ENCODE assay signal across 8 cellular contexts in genomic region chr18:80148316-80149199, GRCh38. TPM values are rescaled to one million over a fixed set of nuclear protein-coding genes. Genes with fewer than 3 reads are reported as not detected.
DNase-seq lines count a peak whose midpoint lies in the region; ATAC-seq and TF ChIP-seq lines count a peak whose summit lies in the region.

No MANE protein-coding gene starts in this region.

- ATAC-seq in HG02623 (IDR thresholded peaks at IDR 0.05; ENCODE audit: unreplicated experiment): peak; percentile 3

- H3K4me1 ChIP-seq in BLaER1 treated with 17β-estradiol and CSF1 and Interleukin-3, amounts not matched to agents 10 nM and 100 nM: peaks cover 12 to 26% (median 18%) of the 10 kb centered on the region in 10 experiments; a peak in 18 of 20 replicates
- H3K4me1 ChIP-seq in iPS-20b (ENCODE audit: insufficient read depth, low read length): no peaks in the 10 kb centered on the region
- H3K4me1 ChIP-seq in suprapubic skin: peaks cover 14% of the 10 kb centered on the region

- peak overlapping the region in 1 of 11 experiments; percentile 46; a peak in 1 of 22 replicates for H3K27ac ChIP-seq in BLaER1 treated with 17β-estradiol and CSF1 and Interleukin-3, amounts not matched to agents 10 nM and 100 nM
- H3K27ac ChIP-seq in iPS-20b (ENCODE audit: low read length): no peak overlapping the region
- H3K27ac ChIP-seq in suprapubic skin: no peak overlapping the region

- peak overlapping the region; percentile 54 to 69 (median 60); a peak in 19 of 20 replicates for H3K4me3 ChIP-seq in BLaER1 treated with 17β-estradiol and CSF1 and Interleukin-3, amounts not matched to agents 10 nM and 100 nM
- H3K4me3 ChIP-seq in iPS-20b (ENCODE audit: low read length) (peak overlapping the region; percentile 54; the same call in 1 of the 2 replicates), suprapubic skin (peak overlapping the region; percentile 65)

- no peak for TF ChIP-seq CTCF in suprapubic skin (IDR thresholded peaks at IDR 0.05)

- no peaks in the 10 kb centered on the region for H3K36me3 ChIP-seq in BLaER1 treated with 17β-estradiol and CSF1 and Interleukin-3, amounts not matched to agents 10 nM and 100 nM
- H3K36me3 ChIP-seq in iPS-20b (ENCODE audit: insufficient read depth, low read depth, low read length): peaks cover 35% of the 10 kb centered on the region
- H3K36me3 ChIP-seq in suprapubic skin: no peaks in the 10 kb centered on the region

- peak overlapping the region; percentile 67 to 95 (median 87) for H3K4me2 ChIP-seq in BLaER1 treated with 17β-estradiol and CSF1 and Interleukin-3, amounts not matched to agents 10 nM and 100 nM

- H3K27ac Mint-ChIP-seq in activated T-helper 2 cell treated with anti-CD3 and anti-CD28 coated beads, Interferon-gamma antibody, Interleukin-2, Interleukin-4, amounts not matched to agents 10 μg/mL and 5 μg/mL and 100 μg/mL, durations not matched to agents 14 hours and 24 hours and 36 hours: no peak overlapping the region

- peaks cover 15% of the 10 kb centered on the region for H3K36me3 Mint-ChIP-seq in activated T-helper 2 cell treated with anti-CD3 and anti-CD28 coated beads, Interferon-gamma antibody, Interleukin-2, Interleukin-4, amounts not matched to agents 10 μg/mL and 5 μg/mL and 100 μg/mL, durations not matched to agents 14 hours and 24 hours and 36 hours (ENCODE audit: low read depth)

- intact Hi-C loops in activated T-helper 2 cell treated with anti-CD3 and anti-CD28 coated beads, Interferon-gamma antibody, Interleukin-2, Interleukin-4, amounts not matched to agents 10 μg/mL and 5 μg/mL and 100 μg/mL, durations not matched to agents 14 hours and 24 hours and 36 hours (cut with micrococcal nuclease): no loop called here

- peak overlapping the region in 3 of 11 experiments; percentile 13 to 56 (median 16); a peak in 3 of 22 replicates for H3K9ac ChIP-seq in BLaER1 treated with 17β-estradiol and CSF1 and Interleukin-3, amounts not matched to agents 10 nM and 100 nM
- no peak overlapping the region for H3K9ac ChIP-seq in iPS-20b (ENCODE audit: low read depth, low read length)

- no peak for DNase-seq in activated T-helper 2 cell treated with anti-CD3 and anti-CD28 coated beads, Interferon-gamma antibody, Interleukin-2, Interleukin-4, amounts not matched to agents 10 μg/mL and 5 μg/mL and 100 μg/mL, durations not matched to agents 14 hours and 24 hours and 36 hours (ENCODE audit: low spot score)
- no peak for DNase-seq in suprapubic skin (ENCODE audit: low spot score in 2 of 2)
- no peak for DNase-seq in COR-L47 (lab: John Stamatoyannopoulos, UW)
- no peak for DNase-seq in activated CD4-positive, alpha-beta T cell treated with anti-CD3 and anti-CD28 coated beads for 4 hours
- DNase-seq in NCI-H187 (lab: John Stamatoyannopoulos, UW): no peak

- no peaks in the 10 kb centered on the region for H3K9me3 Mint-ChIP-seq in activated T-helper 2 cell treated with anti-CD3 and anti-CD28 coated beads, Interferon-gamma antibody, Interleukin-2, Interleukin-4, amounts not matched to agents 10 μg/mL and 5 μg/mL and 100 μg/mL, durations not matched to agents 14 hours and 24 hours and 36 hours

- TF ChIP-seq POLR2A in suprapubic skin (IDR thresholded peaks at IDR 0.05): no peak

- 64% methylated on average over 34 of the region's 34 CpGs for WGBS in suprapubic skin

- peaks cover 29 to 53% (median 50%) of the 10 kb centered on the region in 11 experiments for H3K27me3 ChIP-seq in BLaER1 treated with 17β-estradiol and CSF1 and Interleukin-3, amounts not matched to agents 10 nM and 100 nM
- no peaks in the 10 kb centered on the region for H3K27me3 ChIP-seq in iPS-20b (ENCODE audit: insufficient read depth, low read length)
- no peaks in the 10 kb centered on the region for H3K27me3 ChIP-seq in suprapubic skin

- TF ChIP-seq EP300 in suprapubic skin (IDR thresholded peaks at IDR 0.05): no peak

- peaks cover 9% of the 10 kb centered on the region for H3K4me1 Mint-ChIP-seq in activated T-helper 2 cell treated with anti-CD3 and anti-CD28 coated beads, Interferon-gamma antibody, Interleukin-2, Interleukin-4, amounts not matched to agents 10 μg/mL and 5 μg/mL and 100 μg/mL, durations not matched to agents 14 hours and 24 hours and 36 hours (ENCODE audit: low read depth)

- H3K9me3 ChIP-seq in BLaER1 treated with 17β-estradiol and CSF1 and Interleukin-3, amounts not matched to agents 10 nM and 100 nM (replicated peaks in 1 of 11): no peaks in the 10 kb centered on the region
- H3K9me3 ChIP-seq in iPS-20b (ENCODE audit: insufficient read depth, low read depth, low read length) (no peaks in the 10 kb centered on the region), suprapubic skin (no peaks in the 10 kb centered on the region)

- H4K20me1 ChIP-seq in BLaER1 treated with 17β-estradiol and CSF1 and Interleukin-3, amounts not matched to agents 10 nM and 100 nM: peaks cover 0 to 15% (median 0%) of the 10 kb centered on the region in 11 experiments; a peak in 5 of 22 replicates

- H3K4me3 Mint-ChIP-seq in activated T-helper 2 cell treated with anti-CD3 and anti-CD28 coated beads, Interferon-gamma antibody, Interleukin-2, Interleukin-4, amounts not matched to agents 10 μg/mL and 5 μg/mL and 100 μg/mL, durations not matched to agents 14 hours and 24 hours and 36 hours (ENCODE audit: low read depth): peak overlapping the region; percentile 80

- no peaks in the 10 kb centered on the region for H3K27me3 Mint-ChIP-seq in activated T-helper 2 cell treated with anti-CD3 and anti-CD28 coated beads, Interferon-gamma antibody, Interleukin-2, Interleukin-4, amounts not matched to agents 10 μg/mL and 5 μg/mL and 100 μg/mL, durations not matched to agents 14 hours and 24 hours and 36 hours (ENCODE audit: low read depth)

RNA-seq across cellular contexts. Expression of gene ADNP2, which starts 39.5 kb away (rescaled TPM):
- 28.1 and 28.9 TPM in 2 replicates for total RNA-seq in activated T-helper 2 cell treated with anti-CD3 and anti-CD28 coated beads, Interferon-gamma antibody, Interleukin-2, Interleukin-4, amounts not matched to agents 10 μg/mL and 5 μg/mL and 100 μg/mL, durations not matched to agents 14 hours and 24 hours and 36 hours
- 10 to 100 TPM; 24.7 to 39.3 (median 32.7) TPM for total RNA-seq in suprapubic skin
